9 cellular contexts compared by ENCODE assay signal in the genomic region with DNA sequence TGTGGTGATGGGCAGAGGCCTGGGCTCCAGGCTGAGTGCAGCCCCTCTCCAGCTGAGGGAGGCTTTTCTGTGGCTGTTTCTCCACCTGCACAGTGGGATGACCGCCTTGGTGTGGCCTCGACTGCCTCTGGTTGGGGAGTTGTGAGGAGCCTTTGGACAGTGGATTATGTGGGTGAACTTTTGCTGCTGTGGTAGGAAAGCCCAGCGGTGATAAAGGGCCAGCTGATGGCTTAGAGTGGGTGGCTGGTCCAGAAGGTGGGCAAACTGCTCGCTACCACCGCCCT. TPM values are rescaled to one million over a fixed set of nuclear protein-coding genes. Genes with fewer than 3 reads are reported as not detected.
A peak's percentile ranks its signal among the peaks of the same experiment; 100 is the strongest.
DNase-seq lines count a peak whose midpoint lies in the region; ATAC-seq and TF ChIP-seq lines count a peak whose summit lies in the region.
"Had no signal": no experiment of that assay in that cellular context is flagged by ENCODE, and none has a peak within 500 bp of the region (broad histone marks: within the 10 kb centered on the region; RNA-seq: fewer than 3 reads in every experiment).

No MANE protein-coding gene starts in this region.

- intact Hi-C loops in breast epithelium (cut with DNase I; ENCODE audit: low total_unique reads) (no loop called here), mucosa of descending colon (cut with DNase I, micrococcal nuclease) (loop anchor here (5.0 to 10.0 kb wide), 2 partner anchors 97 to 99 kb away; a partner anchor contains a TSS), vagina (cut with DNase I) (no loop called here)

- TF ChIP-seq POLR2A in breast epithelium (IDR thresholded peaks at IDR 0.05), result no peak
- TF ChIP-seq POLR2A in vagina (IDR thresholded peaks at IDR 0.05), result no peak

- H3K4me3 ChIP-seq in breast epithelium (peak overlapping the region; percentile 62 to 75 (median 69)), mucosa of descending colon (no peak overlapping the region), vagina (peak overlapping the region; percentile 83 to 93)

- TF ChIP-seq CTCF in breast epithelium (IDR thresholded peaks at IDR 0.05) (no peak), mucosa of descending colon (IDR thresholded peaks at IDR 0.05) (no peak), vagina (IDR thresholded peaks at IDR 0.05) (no peak)

- peak overlapping the region; percentile 89 to 90 for H3K27ac ChIP-seq in breast epithelium
- H3K27ac ChIP-seq in vagina, result peak overlapping the region; percentile 96

- H3K4me1 Mint-ChIP-seq in stimulated activated naive CD8-positive, alpha-beta T cell treated with anti-CD3 and anti-CD28 coated beads, Interleukin-15, Interleukin-2, amounts not matched to agents 100 ng/mL and 50 ng/mL, for 24 hours (ENCODE audit: low read depth), result peaks cover 38% of the 10 kb centered on the region

- peak overlapping the region; percentile 95 for H3K27ac Mint-ChIP-seq in stimulated activated naive CD8-positive, alpha-beta T cell treated with anti-CD3 and anti-CD28 coated beads, Interleukin-15, Interleukin-2, amounts not matched to agents 100 ng/mL and 50 ng/mL, for 24 hours

- H3K36me3 Mint-ChIP-seq in stimulated activated naive CD8-positive, alpha-beta T cell treated with anti-CD3 and anti-CD28 coated beads, Interleukin-15, Interleukin-2, amounts not matched to agents 100 ng/mL and 50 ng/mL, for 24 hours (ENCODE audit: low read depth), result peaks cover 15% of the 10 kb centered on the region

- H3K9me3 Mint-ChIP-seq in stimulated activated naive CD8-positive, alpha-beta T cell treated with anti-CD3 and anti-CD28 coated beads, Interleukin-15, Interleukin-2, amounts not matched to agents 100 ng/mL and 50 ng/mL, for 24 hours, result no peaks in the 10 kb centered on the region

- peaks cover 19% of the 10 kb centered on the region for H3K27me3 Mint-ChIP-seq in stimulated activated naive CD8-positive, alpha-beta T cell treated with anti-CD3 and anti-CD28 coated beads, Interleukin-15, Interleukin-2, amounts not matched to agents 100 ng/mL and 50 ng/mL, for 24 hours

- no peak for DNase-seq in stimulated activated naive CD8-positive, alpha-beta T cell treated with anti-CD3 and anti-CD28 coated beads, Interleukin-15, Interleukin-2, amounts not matched to agents 100 U/mL and 50 U/mL, for 24 hours
- DNase-seq in breast epithelium (ENCODE audit: low spot score in 2 of 2) (no peak), mucosa of descending colon (peak in 2 of 3 donors; percentile 47 to 58), vagina (ENCODE audit: extremely low spot score in 2 of 2) (no peak), medulla oblongata (ENCODE audit: extremely low spot score) (no peak)

- peak overlapping the region; percentile 88 for H3K4me3 Mint-ChIP-seq in stimulated activated naive CD8-positive, alpha-beta T cell treated with anti-CD3 and anti-CD28 coated beads, Interleukin-15, Interleukin-2, amounts not matched to agents 100 ng/mL and 50 ng/mL, for 24 hours

- H3K9me3 ChIP-seq in breast epithelium, result no peaks in the 10 kb centered on the region
- H3K9me3 ChIP-seq in mucosa of descending colon, result no peaks in the 10 kb centered on the region
- no peaks in the 10 kb centered on the region for H3K9me3 ChIP-seq in vagina

- H3K27me3 ChIP-seq in breast epithelium (peaks cover 3 to 18% of the 10 kb centered on the region in 2 donors), vagina (no peaks in the 10 kb centered on the region)

- H3K36me3 ChIP-seq in breast epithelium (no peaks in the 10 kb centered on the region), mucosa of descending colon (ENCODE audit: low read depth) (no peaks in the 10 kb centered on the region), vagina (no peaks in the 10 kb centered on the region)

- peaks cover 20 to 23% of the 10 kb centered on the region in 2 donors for H3K4me1 ChIP-seq in breast epithelium
- peaks cover 46% of the 10 kb centered on the region for H3K4me1 ChIP-seq in mucosa of descending colon (ENCODE audit: low read depth)
- peaks cover 51% of the 10 kb centered on the region for H3K4me1 ChIP-seq in vagina

- ATAC-seq in stimulated activated naive CD8-positive, alpha-beta T cell treated with anti-CD3 and anti-CD28 coated beads, Interleukin-15, Interleukin-2, amounts not matched to agents 100 U/mL and 50 U/mL, for 24 hours, result no peak
- ATAC-seq in mucosa of descending colon, result no peak
- ATAC-seq in HG02588 (IDR thresholded peaks at IDR 0.05; ENCODE audit: unreplicated experiment), result no peak
- ATAC-seq in GM19328 (IDR thresholded peaks at IDR 0.05; ENCODE audit: unreplicated experiment), result no peak

RNA-seq across cellular contexts. Expression of a gene that starts 1.4 kb away (rescaled TPM):
- total RNA-seq in breast epithelium (10 to 100 TPM; 38.2 to 43.9 (median 39.5) TPM), mucosa of descending colon (100 to 1,000 TPM; 126 to 204 (median 183) TPM), vagina (44.4 TPM)

RNA-seq across cellular contexts. Expression of a gene that starts 3.8 kb away (rescaled TPM):
- total RNA-seq in breast epithelium (1 to 10 TPM in 1 of 3 donors, not detected in 2; 1.8 TPM), mucosa of descending colon (not detected), vagina (not detected)

RNA-seq across cellular contexts. Expression of a gene that starts 12.9 kb away (rescaled TPM):
- 1 to 10 TPM in 1 of 3 donors, not detected in 2; 2.3 TPM for total RNA-seq in breast epithelium
- total RNA-seq in mucosa of descending colon, result not detected
- 0.98 TPM for total RNA-seq in vagina
- total RNA-seq: pulmonary artery endothelial cell had no signal

RNA-seq across cellular contexts. Expression of a gene that starts 13.4 kb away (rescaled TPM):
- total RNA-seq in breast epithelium, result 100 to 1,000 TPM; 206 to 266 (median 262) TPM
- 100 to 1,000 TPM in 1 of 3 donors, 10 to 100 TPM in 2; 48.5 to 122 (median 63.5) TPM for total RNA-seq in mucosa of descending colon
- 195 TPM for total RNA-seq in vagina

RNA-seq across cellular contexts. Expression of a gene that starts 13.9 kb away (rescaled TPM):
- total RNA-seq in breast epithelium (100 to 1,000 TPM; 241 to 327 (median 262) TPM), mucosa of descending colon (100 to 1,000 TPM; 159 to 512 (median 353) TPM), vagina (229 TPM)

Comparison
In these comparisons a context has a peak if more than half of its experiments do, and no peak if none do; other contexts are left out.
1. DNase-seq: peak in mucosa of descending colon (2 of 3); none in stimulated activated naive CD8-positive, alpha-beta T cell treated with anti-CD3 and anti-CD28 coated beads, Interleukin-15, Interleukin-2, amounts not matched to agents 100 U/mL and 50 U/mL, for 24 hours (single experiment), breast epithelium (0 of 2), vagina (0 of 2) and medulla oblongata (single experiment).
2. intact Hi-C loops: an anchor here in mucosa of descending colon (5.0 to 10.0 kb wide); none called in breast epithelium and vagina.